Comparison of ENCODE assay signal across 8 cellular contexts in genomic region chr18:47150029-47150823, GRCh38. TPM values are rescaled to one million over a fixed set of nuclear protein-coding genes. Genes with fewer than 3 reads are reported as not detected.
A peak's percentile ranks its signal among the peaks of the same experiment; 100 is the strongest.
DNase-seq lines count a peak whose midpoint lies in the region; ATAC-seq, FAIRE-seq and TF ChIP-seq lines count a peak whose summit lies in the region.

A gene with protein sequence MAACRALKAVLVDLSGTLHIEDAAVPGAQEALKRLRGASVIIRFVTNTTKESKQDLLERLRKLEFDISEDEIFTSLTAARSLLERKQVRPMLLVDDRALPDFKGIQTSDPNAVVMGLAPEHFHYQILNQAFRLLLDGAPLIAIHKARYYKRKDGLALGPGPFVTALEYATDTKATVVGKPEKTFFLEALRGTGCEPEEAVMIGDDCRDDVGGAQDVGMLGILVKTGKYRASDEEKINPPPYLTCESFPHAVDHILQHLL (minus strand): TSS chr18:47150500. CDS start chr18:47136439, 14,061 bp downstream.

- POLR2A ChIA-PET in A673 (lab: Charles Lee; ENCODE audit: low non-redundant PET) = interaction anchor here (0.6 kb wide), 1 partner anchor 14 kb away, joined by 3 read pairs; no protein-coding TSS in a partner anchor
- POLR2A ChIA-PET in WTC11 (lab: Charles Lee) = interaction anchor here (0.6 to 1.2 kb wide), 4 partner anchors 9 to 951 kb away, joined by 3 to 5 read pairs (median 3); no protein-coding TSS in a partner anchor

- BruUV-seq in A673 (replicated peaks; lab: Mats Ljungman, UMichigan) = no TSS peak

- H3K27ac ChIP-seq in A673 (ENCODE audit: low read depth, low read length, poor library complexity, severe bottlenecking) (peak within 1 kb of the TSS; percentile 91), spleen (peak within 1 kb of the TSS; percentile 82 to 93 (median 90))

- no peak for TF ChIP-seq CTCF in A673 (conservative IDR thresholded peaks at IDR 0.05; ENCODE audit: low read depth, low read length)
- no peak for TF ChIP-seq CTCF in WTC11 (IDR thresholded peaks at IDR 0.05)
- TF ChIP-seq CTCF in bronchial epithelial cell (IDR thresholded peaks at IDR 0.05; ENCODE audit: insufficient read depth, low read length, severe bottlenecking) = no peak
- TF ChIP-seq CTCF in spleen (IDR thresholded peaks at IDR 0.05 in 8 of 11, conservative IDR thresholded peaks at IDR 0.05 in 3 of 11) = no peak

- 0 to 1% (median 0%) methylated on average over 34 to 70 of the region's 70 CpGs for WGBS in spleen, 5 donors

- H3K4me3 Mint-ChIP-seq in WTC11 = peak within 1 kb of the TSS; percentile 85
- H3K4me3 Mint-ChIP-seq in immature natural killer cell = peak within 1 kb of the TSS; percentile 91 to 100 (median 99)

- CTCF ChIA-PET in A673 (lab: Charles Lee) (interaction anchor here (1.1 kb wide), 1 partner anchor 99 kb away, joined by 3 read pairs; no protein-coding TSS in a partner anchor), WTC11 (lab: Charles Lee) (interaction anchor here (1.0 to 2.8 kb wide), 5 partner anchors 28 to 111 kb away, joined by 3 to 13 read pairs (median 6); no protein-coding TSS in a partner anchor)

- peak within 1 kb of the TSS; percentile 59 for H3K4me3 ChIP-seq in A673 (ENCODE audit: low read depth, low read length, poor library complexity, severe bottlenecking)
- peak within 1 kb of the TSS; percentile 78 for H3K4me3 ChIP-seq in bronchial epithelial cell (ENCODE audit: low read depth, low read length)
- H3K4me3 ChIP-seq in spleen = peak within 1 kb of the TSS; percentile 54 to 90 (median 76)

- intact Hi-C loops in A673 (cut with micrococcal nuclease; ENCODE audit: unreplicated experiment) = no loop called here
- intact Hi-C loops in spleen (cut with DNase I; ENCODE audit: low total_unique reads) = no loop called here

- TF ChIP-seq POLR2A in spleen (IDR thresholded peaks at IDR 0.05) = peak in 2 of 3 donors; percentile 33 to 57

- no peaks in the 10 kb centered on the region for H3K9me3 ChIP-seq in A673 (ENCODE audit: low read depth, low read length, poor library complexity, severe bottlenecking)
- H3K9me3 ChIP-seq in spleen = no peaks in the 10 kb centered on the region

- H3K4me1 Mint-ChIP-seq in WTC11 (peaks cover 22% of the 10 kb centered on the region), immature natural killer cell (peaks cover 40 to 66% of the 10 kb centered on the region in 2 donors)

- H3K27ac Mint-ChIP-seq in WTC11 (peak within 1 kb of the TSS; percentile 92), immature natural killer cell (peak within 1 kb of the TSS; percentile 92 to 99 (median 96))

- peaks cover 12% of the 10 kb centered on the region for H3K4me1 ChIP-seq in A673 (ENCODE audit: insufficient read depth, low read length, poor library complexity, severe bottlenecking)
- H3K4me1 ChIP-seq in spleen = peaks cover 11 to 46% (median 31%) of the 10 kb centered on the region in 6 donors

- H3K27me3 Mint-ChIP-seq in WTC11 (ENCODE audit: low read depth) = no peaks in the 10 kb centered on the region
- H3K27me3 Mint-ChIP-seq in immature natural killer cell (ENCODE audit: low read depth in 3 of 3) = peaks cover 0 to 3% (median 2%) of the 10 kb centered on the region in 3 donors

- H3K36me3 Mint-ChIP-seq in WTC11 (peaks cover 5% of the 10 kb centered on the region; the same call in 1 of the 2 replicates), immature natural killer cell (peaks cover 3 to 13% (median 3%) of the 10 kb centered on the region in 3 donors)

- H3K27me3 ChIP-seq in A673 (replicated peaks; ENCODE audit: insufficient read depth, low read depth, low read length, poor library complexity) (no peaks in the 10 kb centered on the region), bronchial epithelial cell (ENCODE audit: control insufficient read depth, insufficient read depth, low read length) (no peaks in the 10 kb centered on the region), spleen (replicated peaks in 1 of 7) (no peaks in the 10 kb centered on the region)

- ATAC-seq in GM18858 (IDR thresholded peaks at IDR 0.05; ENCODE audit: unreplicated experiment) (peak; percentile 79), HG03066 (IDR thresholded peaks at IDR 0.05; ENCODE audit: low read depth, unreplicated experiment) (peak; percentile 87), WTC11 (peak; percentile 88)

- H3K9me3 Mint-ChIP-seq in WTC11 = no peaks in the 10 kb centered on the region
- no peaks in the 10 kb centered on the region for H3K9me3 Mint-ChIP-seq in immature natural killer cell

- DNase-seq in A673 (ENCODE audit: low spot score) = peak; percentile 94
- peak; percentile 70 for DNase-seq in NCI-H2196 (lab: John Stamatoyannopoulos, UW; ENCODE audit: unreplicated experiment)
- DNase-seq in WTC11 (ENCODE audit: low spot score) = peak; percentile 87
- peak; percentile 54 for DNase-seq in bronchial epithelial cell (ENCODE audit: low read depth)
- DNase-seq in immature natural killer cell = peak; percentile 74 to 79 (median 75)
- DNase-seq in spleen = peak; percentile 94

- FAIRE-seq in bronchial epithelial cell (lab: Jason Lieb, UNC) = no peak

- H3K36me3 ChIP-seq in A673 (ENCODE audit: insufficient read depth, low read length, poor library complexity, severe bottlenecking) (peaks cover 15% of the 10 kb centered on the region), bronchial epithelial cell (ENCODE audit: control insufficient read depth, insufficient read depth, low read length) (peaks cover 2% of the 10 kb centered on the region), spleen (peaks cover 0 to 18% (median 10%) of the 10 kb centered on the region in 6 donors)

TF ChIP-seq in WTC11, 78 proteins besides CTCF, POLR2A, EP300 and RAD21 (continues in another document):
- TF ChIP-seq, protein P1, sequence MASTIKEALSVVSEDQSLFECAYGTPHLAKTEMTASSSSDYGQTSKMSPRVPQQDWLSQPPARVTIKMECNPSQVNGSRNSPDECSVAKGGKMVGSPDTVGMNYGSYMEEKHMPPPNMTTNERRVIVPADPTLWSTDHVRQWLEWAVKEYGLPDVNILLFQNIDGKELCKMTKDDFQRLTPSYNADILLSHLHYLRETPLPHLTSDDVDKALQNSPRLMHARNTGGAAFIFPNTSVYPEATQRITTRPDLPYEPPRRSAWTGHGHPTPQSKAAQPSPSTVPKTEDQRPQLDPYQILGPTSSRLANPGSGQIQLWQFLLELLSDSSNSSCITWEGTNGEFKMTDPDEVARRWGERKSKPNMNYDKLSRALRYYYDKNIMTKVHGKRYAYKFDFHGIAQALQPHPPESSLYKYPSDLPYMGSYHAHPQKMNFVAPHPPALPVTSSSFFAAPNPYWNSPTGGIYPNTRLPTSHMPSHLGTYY (CRISPR knock-in tag; IDR thresholded peaks at IDR 0.05) = no peak
- TF ChIP-seq TEAD1 (CRISPR knock-in tag; IDR thresholded peaks at IDR 0.05) (peak; percentile 20; the same call in 1 of the 2 replicates), IRF2 (CRISPR knock-in tag; IDR thresholded peaks at IDR 0.05; ENCODE audit: borderline replicate concordance, low read depth) (no peak), SP1 (CRISPR knock-in tag; conservative IDR thresholded peaks at IDR 0.05) (peak; percentile 63), ZNF232 (CRISPR knock-in tag; IDR thresholded peaks at IDR 0.05) (peak; percentile 96), ELF4 (CRISPR knock-in tag; IDR thresholded peaks at IDR 0.05; ENCODE audit: low read depth) (0 out of 2 replicates have a peak, but pooled peaks have one; percentile 65), HMGXB4 (CRISPR knock-in tag; IDR thresholded peaks at IDR 0.05) (peak; percentile 94; the same call in 1 of the 2 replicates), AFF4 (CRISPR knock-in tag; IDR thresholded peaks at IDR 0.05; ENCODE audit: borderline replicate concordance) (no peak)

RNA-seq across cellular contexts. Expression of the gene that starts here (rescaled TPM):
- total RNA-seq in A673 (2021) (49.9 and 59.0 TPM in 2 replicates), WTC11 (2021) (42.1 to 57.6 TPM (median 49.6 TPM) in 3 replicates), bronchial epithelial cell (12.6 and 18.2 TPM in 2 replicates), spleen (10 to 100 TPM; 26.6 to 39.6 (median 34.5) TPM)
- polyA plus RNA-seq in immature natural killer cell (10 to 100 TPM; 39.7 to 69.1 (median 55.4) TPM), spleen (10 to 100 TPM; 19.7 to 24.1 (median 22.3) TPM)

Comparison
In these comparisons a context has a peak if more than half of its experiments do, and no peak if none do; other contexts are left out.
1. Peak in every context shown above with its lines: DNase-seq, ATAC-seq, H3K4me3 ChIP-seq and H3K27ac ChIP-seq.